Comparison of ENCODE assay signal across 20 cellular contexts in the genomic region with DNA sequence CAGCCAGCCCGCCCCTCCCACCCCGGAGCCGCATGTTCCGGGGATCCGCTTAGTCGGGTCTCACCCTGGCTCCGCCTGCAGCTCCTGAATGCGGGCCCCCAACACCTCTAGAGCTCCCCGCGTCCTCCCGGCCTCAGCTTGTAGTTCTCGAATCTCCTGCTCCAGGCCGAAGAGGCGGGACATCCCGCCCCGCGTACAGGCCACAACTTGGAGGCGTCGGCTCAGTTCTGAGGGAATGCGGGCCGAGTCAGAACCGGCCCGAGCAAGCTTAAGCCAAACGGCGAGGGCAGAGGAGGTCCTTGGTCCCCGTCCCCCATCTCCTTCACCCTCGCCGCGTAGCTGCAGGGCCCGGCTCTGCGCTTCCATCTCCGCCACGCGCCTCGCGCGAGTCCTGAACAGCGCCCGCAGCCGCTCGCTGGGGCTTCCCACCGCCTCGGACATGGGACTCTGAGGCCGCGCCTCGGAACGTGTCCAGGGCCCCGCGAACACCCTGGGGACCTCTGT. TPM values are rescaled to one million over a fixed set of nuclear protein-coding genes. Genes with fewer than 3 reads are reported as not detected.
DNase-seq lines count a peak whose midpoint lies in the region; ATAC-seq, FAIRE-seq and TF ChIP-seq lines count a peak whose summit lies in the region.
"Had no signal": no experiment of that assay in that cellular context is flagged by ENCODE, and none has a peak within 500 bp of the region (broad histone marks: within the 10 kb centered on the region; RNA-seq: fewer than 3 reads in every experiment).

No MANE protein-coding gene starts in this region.

- no peak overlapping the region for H4K8ac ChIP-seq in mesendoderm (ENCODE audit: low read depth, low read length)

- no peak overlapping the region for H4K5ac ChIP-seq in mesendoderm (ENCODE audit: low read length)

- H3K23ac ChIP-seq in mesendoderm (ENCODE audit: low read length), result no peak overlapping the region

- TF ChIP-seq POLR2A in right lobe of liver (IDR thresholded peaks at IDR 0.05) (no peak), suprapubic skin (IDR thresholded peaks at IDR 0.05) (no peak)

- H3K4me2 ChIP-seq in mesendoderm (ENCODE audit: low read length), result no peak overlapping the region
- H3K4me2 ChIP-seq: PC-9 had no signal

- peak overlapping the region in 1 of 3 donors; percentile 49 for H3K27ac ChIP-seq in right lobe of liver
- peak overlapping the region; percentile 3 for H3K27ac ChIP-seq in suprapubic skin
- H3K27ac ChIP-seq in mesendoderm (ENCODE audit: low read depth, low read length), result no peak overlapping the region
- H3K27ac ChIP-seq: PC-9, prostate gland had no signal

- H3K18ac ChIP-seq in mesendoderm (ENCODE audit: low read length), result no peak overlapping the region

- TF ChIP-seq CTCF in right lobe of liver (IDR thresholded peaks at IDR 0.05) (no peak), suprapubic skin (IDR thresholded peaks at IDR 0.05) (no peak)

- DNase-seq in H7 (peak; percentile 77), right lobe of liver (peak in 2 of 3 donors; percentile 20 to 57), suprapubic skin (ENCODE audit: low spot score in 2 of 2) (peak in 1 of 2 donors; percentile 70), RCC 7860 (ENCODE audit: low spot score) (no peak), SK-N-DZ (ENCODE audit: low spot score) (no peak), mesendoderm (no peak)
- DNase-seq in central memory CD4-positive, alpha-beta T cell, result no peak
- DNase-seq: activated CD4-positive, alpha-beta T cell treated with anti-CD3 and anti-CD28 coated beads for 4 hours; activated effector memory CD4-positive, alpha-beta T cell treated with anti-CD3 and anti-CD28 coated beads, Interleukin-2, amount 50 U/mL, for 16 hours; hippocampal formation; MG63; NCI-H2227 treated with DMSO at 0.1 percent for 48 hours; PC-9; stimulated activated CD4-positive, alpha-beta T cell treated with anti-CD3 and anti-CD28 coated beads, Interleukin-4, amount 100 ng/mL, for 4 hours; stimulated activated naive CD4-positive, alpha-beta T cell treated with Interleukin-2 at 50 U/mL for 16 hours had no signal

- H3K9me3 ChIP-seq in right lobe of liver (no peaks in the 10 kb centered on the region), suprapubic skin (no peaks in the 10 kb centered on the region)
- H3K9me3 ChIP-seq: MG63, prostate gland had no signal

- H2AK5ac ChIP-seq in mesendoderm (ENCODE audit: low read length), result no peak overlapping the region

- no peak overlapping the region for H3K9ac ChIP-seq in mesendoderm (ENCODE audit: low read length)

- no CpG with 5 or more reads among the region's 49 CpGs for WGBS in right lobe of liver (ENCODE audit: insufficient coverage, low coverage, low lambda C conversion rate, missing lambda C conversion rate)
- WGBS in suprapubic skin, result 44% methylated on average over 43 of the region's 49 CpGs
- WGBS in mesendoderm (ENCODE audit: extremely low coverage, insufficient coverage, low lambda C conversion rate), result no CpG with 5 or more reads among the region's 49 CpGs

- no peak for TF ChIP-seq EP300 in suprapubic skin (IDR thresholded peaks at IDR 0.05)

- H3K56ac ChIP-seq in mesendoderm (ENCODE audit: low read length), result no peak overlapping the region

- H2BK15ac ChIP-seq in mesendoderm (replicated peaks; ENCODE audit: low read depth), result no peak overlapping the region

- intact Hi-C loops in right lobe of liver (cut with DNase I), result no loop called here

- H3K4me3 ChIP-seq in H7 (ENCODE audit: insufficient read depth, low read depth, low read length) (no peak overlapping the region), right lobe of liver (no peak overlapping the region), suprapubic skin (peak overlapping the region; percentile 44), mesendoderm (ENCODE audit: low read length) (no peak overlapping the region)
- H3K4me3 ChIP-seq: MG63, PC-9, prostate gland had no signal

- H3K4ac ChIP-seq in mesendoderm (ENCODE audit: low read depth, low read length), result no peak overlapping the region

- no peaks in the 10 kb centered on the region for H3K79me1 ChIP-seq in mesendoderm (ENCODE audit: low read length)

- ATAC-seq in esophagus mucosa (peak; percentile 22), right lobe of liver (no peak)

- no peaks in the 10 kb centered on the region for H3K79me2 ChIP-seq in mesendoderm (ENCODE audit: control insufficient read depth, insufficient read depth, low read length)

- H3K27me3 ChIP-seq in H7 (ENCODE audit: control insufficient read depth, insufficient read depth, low read length), result no peaks in the 10 kb centered on the region
- H3K27me3 ChIP-seq in right lobe of liver, result no peaks in the 10 kb centered on the region
- no peaks in the 10 kb centered on the region for H3K27me3 ChIP-seq in suprapubic skin
- H3K27me3 ChIP-seq in mesendoderm (ENCODE audit: insufficient read depth, low read length, poor library complexity), result no peaks in the 10 kb centered on the region
- H3K27me3 ChIP-seq: MG63 had no signal

- peaks cover 11% of the 10 kb centered on the region for H3K36me3 ChIP-seq in H7 (replicated peaks; ENCODE audit: control insufficient read depth, insufficient read depth, low read length)
- peaks cover 0 to 44% (median 5%) of the 10 kb centered on the region in 4 donors for H3K36me3 ChIP-seq in right lobe of liver
- peaks cover 39% of the 10 kb centered on the region for H3K36me3 ChIP-seq in suprapubic skin
- H3K36me3 ChIP-seq in mesendoderm (ENCODE audit: control insufficient read depth, insufficient read depth, low read length), result peaks cover 4% of the 10 kb centered on the region
- H3K36me3 ChIP-seq: prostate gland had no signal

- FAIRE-seq in RCC 7860 (lab: Jason Lieb, UNC), result no peak
- FAIRE-seq: endothelial cell of umbilical vein, G401.6, H54 had no signal

- H3K4me1 ChIP-seq in right lobe of liver (peaks cover 0 to 10% (median 0%) of the 10 kb centered on the region in 4 donors), suprapubic skin (peaks cover 27% of the 10 kb centered on the region), mesendoderm (ENCODE audit: control insufficient read depth, low read depth, low read length) (no peaks in the 10 kb centered on the region)
- H3K4me1 ChIP-seq: prostate gland had no signal

- H2BK5ac ChIP-seq in mesendoderm (ENCODE audit: low read length), result no peak overlapping the region

- no peak overlapping the region for H2BK120ac ChIP-seq in mesendoderm (ENCODE audit: low read depth, low read length)

RNA-seq across cellular contexts. Expression of a gene that starts 0.9 kb away (rescaled TPM):
- 3.0 and 7.4 TPM in 2 replicates for total RNA-seq in H7 (2014; rRNA removed; shearing (Covaris generic))
- total RNA-seq in esophagus mucosa, result 2.5 TPM
- total RNA-seq in right lobe of liver, result 1 to 10 TPM in 5 of 6 experiments, under 1 TPM in 1; 0.81 to 3.1 (median 1.9) TPM
- total RNA-seq in suprapubic skin, result 1 to 10 TPM; 3.2 to 6.5 (median 4.0) TPM
- 0.53 TPM in 1 of 2 replicates, not detected in the other for polyA plus RNA-seq in SK-N-DZ (2014; cell fraction: cytosol; rRNA removed)
- 4.2 and 5.7 TPM in 2 replicates for polyA plus RNA-seq in SK-N-DZ (2014; cell fraction: nucleus; rRNA removed)
- polyA plus RNA-seq in mesendoderm (2013, experiment 1 of 2), result 0.94 TPM
- 0.63 TPM for polyA plus RNA-seq in mesendoderm (2013, experiment 2 of 2)

RNA-seq across cellular contexts. Expression of a gene that starts 39.1 kb away (rescaled TPM):
- total RNA-seq in H7 (2014; rRNA removed; shearing (Covaris generic)), result 205 and 261 TPM in 2 replicates
- total RNA-seq in esophagus mucosa (49.9 TPM), right lobe of liver (10 to 100 TPM; 21.8 to 31.9 (median 26.1) TPM), suprapubic skin (10 to 100 TPM; 44.2 to 79.3 (median 55.9) TPM)
- polyA plus RNA-seq in SK-N-DZ (2014; cell fraction: cytosol; rRNA removed), result 267 and 329 TPM in 2 replicates
- polyA plus RNA-seq in SK-N-DZ (2014; cell fraction: nucleus; rRNA removed), result 340 and 518 TPM in 2 replicates
- polyA plus RNA-seq in mesendoderm (2013, experiment 1 of 2), result 457 TPM
- 446 TPM for polyA plus RNA-seq in mesendoderm (2013, experiment 2 of 2)

Comparison
In these comparisons a context has a peak if more than half of its experiments do, and no peak if none do; other contexts are left out.
1. DNase-seq: peak in H7 (single experiment) and right lobe of liver (2 of 3); none in central memory CD4-positive, alpha-beta T cell (single experiment), RCC 7860 (single experiment), SK-N-DZ (single experiment) and mesendoderm (single experiment).